In genomic region chr16:84689126-84689525, GRCh38 we compare ENCODE assay signal across 12 cellular contexts. TPM values are rescaled to one million over a fixed set of nuclear protein-coding genes. Genes with fewer than 3 reads are reported as not detected.
DNase-seq lines count a peak whose midpoint lies in the region; ATAC-seq lines count a peak whose summit lies in the region.
"Had no signal": no experiment of that assay in that cellular context is flagged by ENCODE, and none has a peak within 500 bp of the region (broad histone marks: within the 10 kb centered on the region; RNA-seq: fewer than 3 reads in every experiment).

No MANE protein-coding gene starts in this region.

- in situ Hi-C loops in Caki2 (cut with HindIII; ENCODE audit: low pct_unique_long_range_greater_than_20kb, low sequenced_read_pairs) = no loop called here

- DNase-seq in Caki2 (ENCODE audit: low read depth) = peak; percentile 33
- peak; percentile 57 for DNase-seq in NCI-H226
- peak; percentile 90 to 91 for DNase-seq in dermis microvascular lymphatic vessel endothelial cell (ENCODE audit: low read depth in 2 of 2)
- peak; percentile 91 for DNase-seq in non-pigmented ciliary epithelial cell (ENCODE audit: low read depth)
- DNase-seq: activated CD4-positive, CD25-positive, alpha-beta regulatory T cell; activated T-cell treated with anti-CD3 and anti-CD28 coated beads, Interleukin-2, amount 50 U/mL, for 72 hours; heart right ventricle; NCI-H2029 treated with DMSO at 0.1 percent for 48 hours had no signal

- no peak for ATAC-seq in GM18858 (IDR thresholded peaks at IDR 0.05; ENCODE audit: unreplicated experiment)
- no peak for ATAC-seq in GM21447 (IDR thresholded peaks at IDR 0.05; ENCODE audit: unreplicated experiment)
- no peak for ATAC-seq in GM19452 (IDR thresholded peaks at IDR 0.05; ENCODE audit: unreplicated experiment)
- no peak for ATAC-seq in GM18867 (IDR thresholded peaks at IDR 0.05; ENCODE audit: unreplicated experiment)
- ATAC-seq: activated T-cell treated with anti-CD3 and anti-CD28 coated beads, Interleukin-2, amount 50 U/mL, for 72 hours; heart right ventricle had no signal

RNA-seq across cellular contexts. Expression of gene USP10, which starts 10.7 kb away (rescaled TPM):
- total RNA-seq in Caki2 (2014; rRNA removed; shearing (Covaris generic); ENCODE audit: low replicate concordance) = 45.3 and 57.0 TPM in 2 replicates
- 36.6 and 52.1 TPM in 2 replicates for total RNA-seq in dermis microvascular lymphatic vessel endothelial cell

RNA-seq across cellular contexts. Expression of gene KLHL36, which starts 40.8 kb away (rescaled TPM):
- 48.2 and 56.6 TPM in 2 replicates for total RNA-seq in Caki2 (2014; rRNA removed; shearing (Covaris generic); ENCODE audit: low replicate concordance)
- total RNA-seq in dermis microvascular lymphatic vessel endothelial cell = 49.6 and 62.2 TPM in 2 replicates

Comparison
In these comparisons a context has a peak if more than half of its experiments do, and no peak if none do; other contexts are left out.
1. DNase-seq: peak in every context shown above with its lines; median percentile 91 in non-pigmented ciliary epithelial cell; 90 in dermis microvascular lymphatic vessel endothelial cell; 57 in NCI-H226; 33 in Caki2.